Comparison of ENCODE assay signal across 16 cellular contexts in the genomic region with DNA sequence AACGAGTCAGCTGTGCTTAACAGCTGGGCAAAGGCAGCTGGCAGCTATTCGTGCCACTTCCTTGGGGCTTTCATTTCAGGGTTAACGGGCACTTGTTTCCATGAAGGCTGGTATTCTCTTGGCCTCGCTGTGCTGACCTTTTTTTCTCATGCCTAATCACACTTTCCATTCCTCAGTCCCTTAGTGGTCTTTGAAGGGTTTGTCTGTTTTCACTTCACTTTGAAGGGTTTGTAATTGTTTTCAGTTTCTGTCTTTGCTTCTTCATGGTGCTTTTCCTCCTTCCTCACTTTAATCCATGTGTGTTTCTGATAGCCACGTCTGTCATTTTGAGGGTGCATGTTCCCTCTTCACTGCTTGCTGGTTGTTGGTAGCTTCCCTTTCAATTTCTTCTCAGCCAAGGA. TPM values are rescaled to one million over a fixed set of nuclear protein-coding genes. Genes with fewer than 3 reads are reported as not detected.
DNase-seq lines count a peak whose midpoint lies in the region; ATAC-seq and TF ChIP-seq lines count a peak whose summit lies in the region.
"Had no signal": no experiment of that assay in that cellular context is flagged by ENCODE, and none has a peak within 500 bp of the region (broad histone marks: within the 10 kb centered on the region; RNA-seq: fewer than 3 reads in every experiment).

No MANE protein-coding gene starts in this region.

- H3K4me3 ChIP-seq in MM.1S (ENCODE audit: low read length) (no peak overlapping the region), sigmoid colon (no peak overlapping the region)
- H3K4me3 ChIP-seq: testis had no signal

- H3F3A ChIP-seq in MM.1S (ENCODE audit: insufficient read depth, low read length) = peaks cover 10% of the 10 kb centered on the region

- H3K27me3 Mint-ChIP-seq in activated naive CD8-positive, alpha-beta T cell treated with anti-CD3 and anti-CD28 coated beads, Interleukin-2, amount 50 U/mL, for 24 hours = no peaks in the 10 kb centered on the region

- H3K27ac Mint-ChIP-seq in activated naive CD8-positive, alpha-beta T cell treated with anti-CD3 and anti-CD28 coated beads, Interleukin-2, amount 50 U/mL, for 24 hours = peak overlapping the region; percentile 92

- no peaks in the 10 kb centered on the region for H3K79me2 ChIP-seq in MM.1S (ENCODE audit: low read length)

- no peaks in the 10 kb centered on the region for H3K27me3 ChIP-seq in MM.1S (replicated peaks; ENCODE audit: insufficient read depth, low read length)
- no peaks in the 10 kb centered on the region for H3K27me3 ChIP-seq in sigmoid colon
- H3K27me3 ChIP-seq: testis had no signal

- H2AFZ ChIP-seq in MM.1S (ENCODE audit: low read length) = no peak overlapping the region

- intact Hi-C loops in sigmoid colon (cut with DNase I) = no loop called here

- H3K4me1 ChIP-seq in MM.1S (ENCODE audit: low read length) (peaks cover 4% of the 10 kb centered on the region), sigmoid colon (no peaks in the 10 kb centered on the region)
- H3K4me1 ChIP-seq: testis had no signal

- TF ChIP-seq POLR2A in sigmoid colon (IDR thresholded peaks at IDR 0.05) = no peak

- 55 to 75% methylated on average over 5 of the region's 5 CpGs for WGBS in sigmoid colon, 2 donors

- H3K36me3 ChIP-seq in MM.1S (replicated peaks; ENCODE audit: insufficient read depth, low read length) (no peaks in the 10 kb centered on the region; the same call in 1 of the 2 replicates), sigmoid colon (peaks cover 22 to 84% (median 43%) of the 10 kb centered on the region in 4 donors)

- H3K27ac ChIP-seq in MM.1S (ENCODE audit: low read length) (peak overlapping the region; percentile 41; the same call in 1 of the 2 replicates), sigmoid colon (no peak overlapping the region)
- H3K27ac ChIP-seq: testis had no signal

- peaks cover 24% of the 10 kb centered on the region for H3K4me1 Mint-ChIP-seq in activated naive CD8-positive, alpha-beta T cell treated with anti-CD3 and anti-CD28 coated beads, Interleukin-2, amount 50 U/mL, for 24 hours

- H3K4me3 Mint-ChIP-seq in activated naive CD8-positive, alpha-beta T cell treated with anti-CD3 and anti-CD28 coated beads, Interleukin-2, amount 50 U/mL, for 24 hours = peak overlapping the region; percentile 39

- H3K9me3 ChIP-seq in MM.1S (replicated peaks; ENCODE audit: insufficient read depth, low read length) (no peaks in the 10 kb centered on the region), sigmoid colon (no peaks in the 10 kb centered on the region)
- H3K9me3 ChIP-seq: SK-N-SH, testis had no signal

- peak; percentile 83 for ATAC-seq in activated naive CD8-positive, alpha-beta T cell treated with anti-CD3 and anti-CD28 coated beads, Interleukin-2, amount 50 U/mL, for 24 hours
- ATAC-seq: left lobe of liver had no signal

- H4K20me1 ChIP-seq in MM.1S (ENCODE audit: insufficient read depth, low read length) = peaks cover 6% of the 10 kb centered on the region; the same call in 1 of the 2 replicates

- TF ChIP-seq CTCF in MM.1S (IDR thresholded peaks at IDR 0.05; ENCODE audit: low read length) = no peak
- no peak for TF ChIP-seq CTCF in sigmoid colon (IDR thresholded peaks at IDR 0.05)

- peak overlapping the region; percentile 37; the same call in 1 of the 2 replicates for H3K4me2 ChIP-seq in MM.1S (ENCODE audit: low read depth, low read length)
- H3K4me2 ChIP-seq: SK-N-SH had no signal

- H3K9me2 ChIP-seq in MM.1S (replicated peaks; ENCODE audit: insufficient read depth, low read length) = no peaks in the 10 kb centered on the region
- H3K9me2 ChIP-seq: SK-N-SH had no signal

- DNase-seq in NCI-H1694 (lab: John Stamatoyannopoulos, UW) = peak; percentile 14
- no peak for DNase-seq in NCI-H1694 treated with DMSO at 0.1 percent for 48 hours (lab: John Stamatoyannopoulos, UW)
- peak; percentile 69 for DNase-seq in MM.1S
- peak; percentile 41 for DNase-seq in activated naive CD8-positive, alpha-beta T cell treated with anti-CD3 and anti-CD28 coated beads, Interleukin-2, amount 50 U/mL, for 24 hours
- DNase-seq in pons (ENCODE audit: low spot score) = peak; percentile 14
- DNase-seq in COLO668 (lab: John Stamatoyannopoulos, UW; ENCODE audit: unreplicated experiment) = no peak
- DNase-seq in sigmoid colon = no peak
- DNase-seq in HuH-7.5 (ENCODE audit: low spot score) = no peak
- DNase-seq: activated CD4-positive, alpha-beta T cell treated with anti-CD3 and anti-CD28 coated beads for 4 hours; DMS53; effector CD8-positive, alpha-beta T cell; NCI-H526; SK-N-SH; stimulated activated CD4-positive, alpha-beta T cell treated with anti-CD3 and anti-CD28 coated beads, Interleukin-2, amount 100 ng/mL, for 48 hours; testis had no signal

- H3K36me3 Mint-ChIP-seq in activated naive CD8-positive, alpha-beta T cell treated with anti-CD3 and anti-CD28 coated beads, Interleukin-2, amount 50 U/mL, for 24 hours (ENCODE audit: low read depth) = peaks cover 15% of the 10 kb centered on the region

- no peaks in the 10 kb centered on the region for H3K9me3 Mint-ChIP-seq in activated naive CD8-positive, alpha-beta T cell treated with anti-CD3 and anti-CD28 coated beads, Interleukin-2, amount 50 U/mL, for 24 hours

- no peak overlapping the region for H3K9ac ChIP-seq in MM.1S (ENCODE audit: low read length)
- H3K9ac ChIP-seq: SK-N-SH had no signal

- TF ChIP-seq EP300 in sigmoid colon (IDR thresholded peaks at IDR 0.05) = no peak

RNA-seq across cellular contexts. Expression of gene PPIL2, which starts 24.6 kb away (rescaled TPM):
- total RNA-seq in sigmoid colon = 10 to 100 TPM; 15.1 to 28.0 (median 18.5) TPM
- 10 to 100 TPM; 13.2 to 46.3 (median 19.4) TPM for polyA plus RNA-seq in sigmoid colon

RNA-seq across cellular contexts. Expression of gene YPEL1, which starts 45.2 kb away (rescaled TPM):
- total RNA-seq in sigmoid colon = 1 to 10 TPM; 5.9 to 9.6 (median 7.9) TPM
- 1 to 10 TPM in 2 of 3 donors, under 1 TPM in 1; 0.69 to 2.7 (median 1.2) TPM for polyA plus RNA-seq in sigmoid colon

RNA-seq across cellular contexts. Expression of gene SDF2L1, which starts 48.3 kb away (rescaled TPM):
- 10 to 100 TPM in 3 of 4 donors, 1 to 10 TPM in 1; 6.1 to 38.8 (median 24.4) TPM for total RNA-seq in sigmoid colon
- 100 to 1,000 TPM in 1 of 3 donors, 10 to 100 TPM in 2; 15.6 to 127 (median 25.0) TPM for polyA plus RNA-seq in sigmoid colon

RNA-seq across cellular contexts. Expression of gene CCDC116, which starts 57.8 kb away (rescaled TPM):
- 1 to 10 TPM in 1 of 4 donors, under 1 TPM in 3; 0.33 to 2.5 (median 0.38) TPM for total RNA-seq in sigmoid colon
- under 1 TPM in 1 of 3 donors, not detected in 2; 0.58 TPM for polyA plus RNA-seq in sigmoid colon

Comparison
In these comparisons a context has a peak if more than half of its experiments do, and no peak if none do; other contexts are left out.
1. DNase-seq: peak in NCI-H1694 (single experiment), MM.1S (single experiment), activated naive CD8-positive, alpha-beta T cell treated with anti-CD3 and anti-CD28 coated beads, Interleukin-2, amount 50 U/mL, for 24 hours (single experiment) and pons (single experiment); none in NCI-H1694 treated with DMSO at 0.1 percent for 48 hours (single experiment), COLO668 (single experiment), sigmoid colon (single experiment) and HuH-7.5 (single experiment).